8 cellular contexts compared by ENCODE assay signal in the genomic region with DNA sequence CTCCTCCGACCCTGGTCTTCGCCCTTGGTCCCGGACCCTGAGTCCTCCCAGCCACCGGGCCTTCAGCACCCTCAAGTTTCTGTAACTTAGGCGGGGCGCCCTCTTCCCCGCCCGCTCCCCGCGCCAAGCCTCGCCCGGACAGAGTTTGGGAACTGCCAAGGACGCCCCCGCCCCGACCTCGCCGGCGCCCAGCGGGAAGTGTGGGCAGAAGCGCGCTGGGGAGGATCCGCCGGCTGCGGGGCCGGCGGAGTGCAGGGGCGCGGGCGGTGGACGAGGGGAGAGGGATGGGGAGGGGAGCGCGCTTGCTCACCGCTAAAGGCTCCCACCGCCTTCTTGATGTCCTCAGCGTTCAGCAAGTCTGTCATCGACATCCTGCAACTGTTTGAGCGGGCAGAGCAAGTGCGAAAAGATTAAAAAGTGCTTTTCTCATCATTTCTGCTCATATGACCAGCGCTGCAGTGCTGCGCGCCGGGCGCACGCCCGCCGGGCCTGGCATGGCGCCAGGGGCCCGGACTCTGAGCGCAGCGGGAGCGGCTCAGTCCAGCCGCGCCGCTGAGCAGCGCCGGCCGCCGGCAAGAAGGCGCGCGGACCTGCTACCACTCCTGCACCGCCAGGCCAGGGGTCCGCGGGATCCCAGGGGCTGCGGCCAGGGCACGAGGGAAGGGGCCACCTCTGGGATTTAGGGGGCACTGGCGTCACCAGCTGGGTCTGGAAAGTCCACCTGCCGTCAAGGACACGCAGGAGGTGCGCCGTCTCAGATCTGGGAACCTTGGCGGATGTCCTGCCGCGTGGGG. TPM values are rescaled to one million over a fixed set of nuclear protein-coding genes. Genes with fewer than 3 reads are reported as not detected.
DNase-seq lines count a peak whose midpoint lies in the region; ATAC-seq, FAIRE-seq and TF ChIP-seq lines count a peak whose summit lies in the region.

A gene with protein sequence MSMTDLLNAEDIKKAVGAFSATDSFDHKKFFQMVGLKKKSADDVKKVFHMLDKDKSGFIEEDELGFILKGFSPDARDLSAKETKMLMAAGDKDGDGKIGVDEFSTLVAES (minus strand): TSS at position 401 of the 794 bp plus-strand sequence. CDS start 30 bp downstream, at position 371.

- 1% methylated on average over 50 to 74 of the region's 74 CpGs for WGBS in pancreas, 2 donors

- POLR2A ChIA-PET in OCI-LY7 (lab: Charles Lee) = no interaction called here

- H3K27me3 ChIP-seq in Peyer's patch (peaks cover 0 to 31% of the 10 kb centered on the region in 2 donors), pancreas (peaks cover 0 to 24% (median 4%) of the 10 kb centered on the region in 4 donors)

- H3K9me2 ChIP-seq in OCI-LY7 (ENCODE audit: insufficient read depth, low read length) = no peaks in the 10 kb centered on the region

- H3K9me3 ChIP-seq in Peyer's patch (no peaks in the 10 kb centered on the region), pancreas (no peaks in the 10 kb centered on the region), OCI-LY7 (ENCODE audit: low read length) (no peaks in the 10 kb centered on the region)

- H4K20me1 ChIP-seq in OCI-LY7 (ENCODE audit: insufficient read depth, low read length) = no peaks in the 10 kb centered on the region

- TF ChIP-seq CTCF in Peyer's patch (IDR thresholded peaks at IDR 0.05) (no peak), fibroblast of the aortic adventitia (IDR thresholded peaks at IDR 0.05; ENCODE audit: insufficient read depth, low read length) (no peak), pancreas (IDR thresholded peaks at IDR 0.05) (no peak), OCI-LY7 (conservative IDR thresholded peaks at IDR 0.05; ENCODE audit: low read length) (no peak)

- CTCF ChIA-PET in OCI-LY7 (lab: Charles Lee; ENCODE audit: unreplicated experiment) = no interaction called here

- intact Hi-C loops in pancreas (cut with DNase I) (no loop called here), OCI-LY7 (cut with micrococcal nuclease; ENCODE audit: unreplicated experiment) (no loop called here)

- H3K4me2 ChIP-seq in OCI-LY7 (ENCODE audit: low read length) = no peak within 1 kb of the TSS

- no peak for TF ChIP-seq POLR2A in Peyer's patch (IDR thresholded peaks at IDR 0.05)

- DNase-seq in ELF-1 (ENCODE audit: low read depth, low spot score) (peak; percentile 39), Peyer's patch (no peak), fibroblast of the aortic adventitia (ENCODE audit: low read depth) (peak; percentile 27), pancreas (peak in 3 of 6 donors; percentile 36 to 79 (median 47)), OCI-LY7 (ENCODE audit: low spot score) (no peak)
- no peak for DNase-seq in NK-92 treated with Interleukin-12 subunit alpha and Interleukin-12 subunit beta, amount 100 ng/mL, for 24 hours (lab: John Stamatoyannopoulos, UW)

- ATAC-seq in pancreas (peak; percentile 88 to 90 (median 90)), HG03045 (IDR thresholded peaks at IDR 0.05; ENCODE audit: unreplicated experiment) (no peak), HG03108 (IDR thresholded peaks at IDR 0.05; ENCODE audit: unreplicated experiment) (no peak)

- H3K27ac ChIP-seq in Peyer's patch (no peak within 1 kb of the TSS), pancreas (no peak within 1 kb of the TSS), OCI-LY7 (ENCODE audit: low read depth, low read length, poor library complexity, severe bottlenecking) (no peak within 1 kb of the TSS)

- H2AFZ ChIP-seq in OCI-LY7 (ENCODE audit: low read length) = no peak within 1 kb of the TSS

- H3K4me1 ChIP-seq in Peyer's patch = peaks cover 0 to 14% (median 2%) of the 10 kb centered on the region in 4 donors
- H3K4me1 ChIP-seq in pancreas = peaks cover 5 to 13% (median 7%) of the 10 kb centered on the region in 3 donors
- H3K4me1 ChIP-seq in OCI-LY7 (ENCODE audit: insufficient read depth, low read length, poor library complexity, severe bottlenecking) = no peaks in the 10 kb centered on the region

- H3K4me3 ChIP-seq in Peyer's patch (peak within 1 kb of the TSS in 3 of 4 donors; percentile 12 to 35 (median 23)), fibroblast of the aortic adventitia (ENCODE audit: low read depth, low read length) (no peak within 1 kb of the TSS), pancreas (peak within 1 kb of the TSS in 2 of 4 donors; percentile 0 to 29), OCI-LY7 (ENCODE audit: low read depth, low read length, poor library complexity, severe bottlenecking) (no peak within 1 kb of the TSS)

- no peaks in the 10 kb centered on the region for H3K79me2 ChIP-seq in OCI-LY7 (ENCODE audit: insufficient read depth, low read depth, low read length)

- no TSS peak for BruUV-seq in OCI-LY7 (replicated peaks; lab: Mats Ljungman, UMichigan)

- H3K36me3 ChIP-seq in Peyer's patch (no peaks in the 10 kb centered on the region), pancreas (no peaks in the 10 kb centered on the region), OCI-LY7 (ENCODE audit: insufficient read depth, low read length) (no peaks in the 10 kb centered on the region)

- no peak for FAIRE-seq in pancreas (lab: Jason Lieb, UNC)

RNA-seq across cellular contexts. Expression of the gene that starts here (rescaled TPM):
- total RNA-seq in Peyer's patch (not detected), fibroblast of the aortic adventitia (ENCODE audit: low replicate concordance) (not detected in 2 replicates), pancreas (not detected), OCI-LY7 (2022) (not detected in 2 replicates)
- polyA plus RNA-seq in pancreas = under 1 TPM in 1 of 2 donors, not detected in 1; 0.54 TPM
- total RNA-seq in OCI-LY7 (2014; rRNA removed; shearing (Covaris generic)) = not detected in 2 replicates

Comparison
In these comparisons a context has a peak if more than half of its experiments do, and no peak if none do; other contexts are left out.
1. Peak in DNase-seq in fibroblast of the aortic adventitia; RNA of the gene not detected or under 1 TPM.
2. Peak in ATAC-seq in pancreas; RNA of the gene not detected or under 1 TPM.
3. H3K4me3 ChIP-seq: peak in Peyer's patch (3 of 4); none in fibroblast of the aortic adventitia (single experiment) and OCI-LY7 (single experiment).